In the genomic region with DNA sequence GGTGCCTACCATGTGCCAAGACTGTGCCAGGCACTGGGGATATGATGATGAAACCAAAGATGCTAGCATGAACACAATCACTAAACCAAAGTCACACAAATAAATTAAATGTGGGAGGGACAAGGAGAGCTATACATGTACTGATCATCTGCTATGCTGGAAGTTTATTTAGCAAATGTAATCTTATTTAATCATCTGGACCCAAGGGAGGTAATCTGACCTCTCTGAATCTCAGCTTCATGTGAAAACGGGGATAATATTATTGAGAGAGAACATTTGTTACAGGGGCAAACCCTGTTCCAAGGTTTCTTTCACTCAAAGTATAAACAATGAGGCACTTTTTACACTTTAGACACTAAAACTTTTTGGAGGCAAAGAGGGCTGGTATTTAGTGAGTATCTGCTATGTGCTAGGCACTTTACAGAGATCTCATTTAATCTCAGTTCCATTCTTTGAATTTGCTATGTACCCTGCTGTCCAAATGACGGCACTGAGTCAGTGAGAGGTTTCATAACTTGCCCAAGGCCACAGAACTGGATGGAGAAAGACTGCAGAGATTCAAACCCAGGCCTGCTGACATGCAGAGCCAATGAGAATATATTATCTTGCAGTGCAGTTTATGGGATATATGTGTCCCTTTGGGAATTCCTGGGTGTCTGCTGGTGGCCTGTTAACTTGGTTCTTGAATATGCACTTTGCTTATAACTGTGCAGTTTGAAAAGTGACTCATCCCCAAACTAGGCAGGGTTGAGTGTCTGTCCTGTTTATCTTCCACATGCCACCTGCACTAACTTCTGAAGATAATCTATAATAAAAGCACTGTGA, we compare ENCODE assay signal across 1 cellular context.
A peak's percentile ranks its signal among the peaks of the same experiment; 100 is the strongest.
TF ChIP-seq lines count a peak whose summit lies in the region.

No MANE protein-coding gene starts in this region.

TF ChIP-seq in HepG2, 621 proteins besides CTCF, POLR2A, EP300 and RAD21 (continued from another document and continues in another):
- TF ChIP-seq, protein P1, sequence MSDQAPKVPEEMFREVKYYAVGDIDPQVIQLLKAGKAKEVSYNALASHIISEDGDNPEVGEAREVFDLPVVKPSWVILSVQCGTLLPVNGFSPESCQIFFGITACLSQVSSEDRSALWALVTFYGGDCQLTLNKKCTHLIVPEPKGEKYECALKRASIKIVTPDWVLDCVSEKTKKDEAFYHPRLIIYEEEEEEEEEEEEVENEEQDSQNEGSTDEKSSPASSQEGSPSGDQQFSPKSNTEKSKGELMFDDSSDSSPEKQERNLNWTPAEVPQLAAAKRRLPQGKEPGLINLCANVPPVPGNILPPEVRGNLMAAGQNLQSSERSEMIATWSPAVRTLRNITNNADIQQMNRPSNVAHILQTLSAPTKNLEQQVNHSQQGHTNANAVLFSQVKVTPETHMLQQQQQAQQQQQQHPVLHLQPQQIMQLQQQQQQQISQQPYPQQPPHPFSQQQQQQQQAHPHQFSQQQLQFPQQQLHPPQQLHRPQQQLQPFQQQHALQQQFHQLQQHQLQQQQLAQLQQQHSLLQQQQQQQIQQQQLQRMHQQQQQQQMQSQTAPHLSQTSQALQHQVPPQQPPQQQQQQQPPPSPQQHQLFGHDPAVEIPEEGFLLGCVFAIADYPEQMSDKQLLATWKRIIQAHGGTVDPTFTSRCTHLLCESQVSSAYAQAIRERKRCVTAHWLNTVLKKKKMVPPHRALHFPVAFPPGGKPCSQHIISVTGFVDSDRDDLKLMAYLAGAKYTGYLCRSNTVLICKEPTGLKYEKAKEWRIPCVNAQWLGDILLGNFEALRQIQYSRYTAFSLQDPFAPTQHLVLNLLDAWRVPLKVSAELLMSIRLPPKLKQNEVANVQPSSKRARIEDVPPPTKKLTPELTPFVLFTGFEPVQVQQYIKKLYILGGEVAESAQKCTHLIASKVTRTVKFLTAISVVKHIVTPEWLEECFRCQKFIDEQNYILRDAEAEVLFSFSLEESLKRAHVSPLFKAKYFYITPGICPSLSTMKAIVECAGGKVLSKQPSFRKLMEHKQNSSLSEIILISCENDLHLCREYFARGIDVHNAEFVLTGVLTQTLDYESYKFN (CRISPR knock-in tag; conservative IDR thresholded peaks at IDR 0.05) = peak; percentile 66
- TF ChIP-seq, protein P2, sequence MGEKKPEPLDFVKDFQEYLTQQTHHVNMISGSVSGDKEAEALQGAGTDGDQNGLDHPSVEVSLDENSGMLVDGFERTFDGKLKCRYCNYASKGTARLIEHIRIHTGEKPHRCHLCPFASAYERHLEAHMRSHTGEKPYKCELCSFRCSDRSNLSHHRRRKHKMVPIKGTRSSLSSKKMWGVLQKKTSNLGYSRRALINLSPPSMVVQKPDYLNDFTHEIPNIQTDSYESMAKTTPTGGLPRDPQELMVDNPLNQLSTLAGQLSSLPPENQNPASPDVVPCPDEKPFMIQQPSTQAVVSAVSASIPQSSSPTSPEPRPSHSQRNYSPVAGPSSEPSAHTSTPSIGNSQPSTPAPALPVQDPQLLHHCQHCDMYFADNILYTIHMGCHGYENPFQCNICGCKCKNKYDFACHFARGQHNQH (CRISPR knock-in tag; IDR thresholded peaks at IDR 0.05) = 0 out of 2 replicates have a peak, but pooled peaks have one; percentile 60
- TF ChIP-seq ZNF788 (CRISPR knock-in tag; IDR thresholded peaks at IDR 0.05; ENCODE audit: borderline replicate concordance) (no peak), ZFP36 (IDR thresholded peaks at IDR 0.05; ENCODE audit: borderline replicate concordance, low read depth, low read length, partially characterized antibody) (no peak), ZNF619 (CRISPR knock-in tag; IDR thresholded peaks at IDR 0.05) (no peak), TAF15 (IDR thresholded peaks at IDR 0.05; ENCODE audit: low read depth, low read length, poor library complexity, severe bottlenecking) (no peak), ZSCAN9 (CRISPR knock-in tag; IDR thresholded peaks at IDR 0.05; ENCODE audit: borderline replicate concordance) (0 out of 2 replicates have a peak, but pooled peaks have one; percentile 55), MXD4 (CRISPR knock-in tag; IDR thresholded peaks at IDR 0.05) (no peak), KDM1A (CRISPR knock-in tag; IDR thresholded peaks at IDR 0.05) (peak; percentile 34; the same call in 1 of the 2 replicates), JDP2 (CRISPR knock-in tag; IDR thresholded peaks at IDR 0.05; ENCODE audit: borderline replicate concordance) (no peak), FIP1L1 (IDR thresholded peaks at IDR 0.05; ENCODE audit: borderline replicate concordance, insufficient read depth, low read depth, low read length) (no peak), PHB2 (IDR thresholded peaks at IDR 0.05; ENCODE audit: partially characterized antibody) (no peak), ZNF678 (CRISPR knock-in tag; IDR thresholded peaks at IDR 0.05) (no peak), RCOR2 (CRISPR knock-in tag; IDR thresholded peaks at IDR 0.05) (peak; percentile 35; the same call in 1 of the 2 replicates), TCF12 (IDR thresholded peaks at IDR 0.05) (no peak), TCF12 (CRISPR knock-in tag; IDR thresholded peaks at IDR 0.05) (no peak), ZNF256 (CRISPR knock-in tag; conservative IDR thresholded peaks at IDR 0.05) (no peak), NPAS2 (CRISPR knock-in tag; IDR thresholded peaks at IDR 0.05; ENCODE audit: borderline replicate concordance) (no peak), HOXA3 (CRISPR knock-in tag; IDR thresholded peaks at IDR 0.05) (no peak; the same call in 1 of the 2 replicates), HMG20B (CRISPR knock-in tag; conservative IDR thresholded peaks at IDR 0.05) (no peak; the same call in 1 of the 2 replicates), GABPB1 (CRISPR knock-in tag; IDR thresholded peaks at IDR 0.05) (0 out of 2 replicates have a peak, but pooled peaks have one; percentile 16), BCL6 (CRISPR knock-in tag; IDR thresholded peaks at IDR 0.05) (peak; percentile 46), ZNF205 (CRISPR knock-in tag; IDR thresholded peaks at IDR 0.05) (peak; percentile 97), STAT5B (CRISPR knock-in tag; IDR thresholded peaks at IDR 0.05) (no peak)
- TF ChIP-seq, protein P3, sequence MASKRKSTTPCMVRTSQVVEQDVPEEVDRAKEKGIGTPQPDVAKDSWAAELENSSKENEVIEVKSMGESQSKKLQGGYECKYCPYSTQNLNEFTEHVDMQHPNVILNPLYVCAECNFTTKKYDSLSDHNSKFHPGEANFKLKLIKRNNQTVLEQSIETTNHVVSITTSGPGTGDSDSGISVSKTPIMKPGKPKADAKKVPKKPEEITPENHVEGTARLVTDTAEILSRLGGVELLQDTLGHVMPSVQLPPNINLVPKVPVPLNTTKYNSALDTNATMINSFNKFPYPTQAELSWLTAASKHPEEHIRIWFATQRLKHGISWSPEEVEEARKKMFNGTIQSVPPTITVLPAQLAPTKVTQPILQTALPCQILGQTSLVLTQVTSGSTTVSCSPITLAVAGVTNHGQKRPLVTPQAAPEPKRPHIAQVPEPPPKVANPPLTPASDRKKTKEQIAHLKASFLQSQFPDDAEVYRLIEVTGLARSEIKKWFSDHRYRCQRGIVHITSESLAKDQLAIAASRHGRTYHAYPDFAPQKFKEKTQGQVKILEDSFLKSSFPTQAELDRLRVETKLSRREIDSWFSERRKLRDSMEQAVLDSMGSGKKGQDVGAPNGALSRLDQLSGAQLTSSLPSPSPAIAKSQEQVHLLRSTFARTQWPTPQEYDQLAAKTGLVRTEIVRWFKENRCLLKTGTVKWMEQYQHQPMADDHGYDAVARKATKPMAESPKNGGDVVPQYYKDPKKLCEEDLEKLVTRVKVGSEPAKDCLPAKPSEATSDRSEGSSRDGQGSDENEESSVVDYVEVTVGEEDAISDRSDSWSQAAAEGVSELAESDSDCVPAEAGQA (IDR thresholded peaks at IDR 0.05; ENCODE audit: low read depth) = no peak
- TF ChIP-seq, protein P3 (CRISPR knock-in tag; IDR thresholded peaks at IDR 0.05; ENCODE audit: borderline replicate concordance) = no peak
- TF ChIP-seq, protein P4, sequence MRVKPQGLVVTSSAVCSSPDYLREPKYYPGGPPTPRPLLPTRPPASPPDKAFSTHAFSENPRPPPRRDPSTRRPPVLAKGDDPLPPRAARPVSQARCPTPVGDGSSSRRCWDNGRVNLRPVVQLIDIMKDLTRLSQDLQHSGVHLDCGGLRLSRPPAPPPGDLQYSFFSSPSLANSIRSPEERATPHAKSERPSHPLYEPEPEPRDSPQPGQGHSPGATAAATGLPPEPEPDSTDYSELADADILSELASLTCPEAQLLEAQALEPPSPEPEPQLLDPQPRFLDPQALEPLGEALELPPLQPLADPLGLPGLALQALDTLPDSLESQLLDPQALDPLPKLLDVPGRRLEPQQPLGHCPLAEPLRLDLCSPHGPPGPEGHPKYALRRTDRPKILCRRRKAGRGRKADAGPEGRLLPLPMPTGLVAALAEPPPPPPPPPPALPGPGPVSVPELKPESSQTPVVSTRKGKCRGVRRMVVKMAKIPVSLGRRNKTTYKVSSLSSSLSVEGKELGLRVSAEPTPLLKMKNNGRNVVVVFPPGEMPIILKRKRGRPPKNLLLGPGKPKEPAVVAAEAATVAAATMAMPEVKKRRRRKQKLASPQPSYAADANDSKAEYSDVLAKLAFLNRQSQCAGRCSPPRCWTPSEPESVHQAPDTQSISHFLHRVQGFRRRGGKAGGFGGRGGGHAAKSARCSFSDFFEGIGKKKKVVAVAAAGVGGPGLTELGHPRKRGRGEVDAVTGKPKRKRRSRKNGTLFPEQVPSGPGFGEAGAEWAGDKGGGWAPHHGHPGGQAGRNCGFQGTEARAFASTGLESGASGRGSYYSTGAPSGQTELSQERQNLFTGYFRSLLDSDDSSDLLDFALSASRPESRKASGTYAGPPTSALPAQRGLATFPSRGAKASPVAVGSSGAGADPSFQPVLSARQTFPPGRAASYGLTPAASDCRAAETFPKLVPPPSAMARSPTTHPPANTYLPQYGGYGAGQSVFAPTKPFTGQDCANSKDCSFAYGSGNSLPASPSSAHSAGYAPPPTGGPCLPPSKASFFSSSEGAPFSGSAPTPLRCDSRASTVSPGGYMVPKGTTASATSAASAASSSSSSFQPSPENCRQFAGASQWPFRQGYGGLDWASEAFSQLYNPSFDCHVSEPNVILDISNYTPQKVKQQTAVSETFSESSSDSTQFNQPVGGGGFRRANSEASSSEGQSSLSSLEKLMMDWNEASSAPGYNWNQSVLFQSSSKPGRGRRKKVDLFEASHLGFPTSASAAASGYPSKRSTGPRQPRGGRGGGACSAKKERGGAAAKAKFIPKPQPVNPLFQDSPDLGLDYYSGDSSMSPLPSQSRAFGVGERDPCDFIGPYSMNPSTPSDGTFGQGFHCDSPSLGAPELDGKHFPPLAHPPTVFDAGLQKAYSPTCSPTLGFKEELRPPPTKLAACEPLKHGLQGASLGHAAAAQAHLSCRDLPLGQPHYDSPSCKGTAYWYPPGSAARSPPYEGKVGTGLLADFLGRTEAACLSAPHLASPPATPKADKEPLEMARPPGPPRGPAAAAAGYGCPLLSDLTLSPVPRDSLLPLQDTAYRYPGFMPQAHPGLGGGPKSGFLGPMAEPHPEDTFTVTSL (CRISPR knock-in tag; IDR thresholded peaks at IDR 0.05; ENCODE audit: borderline replicate concordance) = peak; percentile 76; the same call in 1 of the 2 replicates
- TF ChIP-seq, protein P5, sequence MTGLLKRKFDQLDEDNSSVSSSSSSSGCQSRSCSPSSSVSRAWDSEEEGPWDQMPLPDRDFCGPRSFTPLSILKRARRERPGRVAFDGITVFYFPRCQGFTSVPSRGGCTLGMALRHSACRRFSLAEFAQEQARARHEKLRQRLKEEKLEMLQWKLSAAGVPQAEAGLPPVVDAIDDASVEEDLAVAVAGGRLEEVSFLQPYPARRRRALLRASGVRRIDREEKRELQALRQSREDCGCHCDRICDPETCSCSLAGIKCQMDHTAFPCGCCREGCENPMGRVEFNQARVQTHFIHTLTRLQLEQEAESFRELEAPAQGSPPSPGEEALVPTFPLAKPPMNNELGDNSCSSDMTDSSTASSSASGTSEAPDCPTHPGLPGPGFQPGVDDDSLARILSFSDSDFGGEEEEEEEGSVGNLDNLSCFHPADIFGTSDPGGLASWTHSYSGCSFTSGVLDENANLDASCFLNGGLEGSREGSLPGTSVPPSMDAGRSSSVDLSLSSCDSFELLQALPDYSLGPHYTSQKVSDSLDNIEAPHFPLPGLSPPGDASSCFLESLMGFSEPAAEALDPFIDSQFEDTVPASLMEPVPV (CRISPR knock-in tag; IDR thresholded peaks at IDR 0.05) = no peak
- TF ChIP-seq, protein P6, sequence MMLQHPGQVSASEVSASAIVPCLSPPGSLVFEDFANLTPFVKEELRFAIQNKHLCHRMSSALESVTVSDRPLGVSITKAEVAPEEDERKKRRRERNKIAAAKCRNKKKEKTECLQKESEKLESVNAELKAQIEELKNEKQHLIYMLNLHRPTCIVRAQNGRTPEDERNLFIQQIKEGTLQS (CRISPR knock-in tag; IDR thresholded peaks at IDR 0.05) = peak; percentile 79; the same call in 1 of the 2 replicates
- TF ChIP-seq, protein P7, sequence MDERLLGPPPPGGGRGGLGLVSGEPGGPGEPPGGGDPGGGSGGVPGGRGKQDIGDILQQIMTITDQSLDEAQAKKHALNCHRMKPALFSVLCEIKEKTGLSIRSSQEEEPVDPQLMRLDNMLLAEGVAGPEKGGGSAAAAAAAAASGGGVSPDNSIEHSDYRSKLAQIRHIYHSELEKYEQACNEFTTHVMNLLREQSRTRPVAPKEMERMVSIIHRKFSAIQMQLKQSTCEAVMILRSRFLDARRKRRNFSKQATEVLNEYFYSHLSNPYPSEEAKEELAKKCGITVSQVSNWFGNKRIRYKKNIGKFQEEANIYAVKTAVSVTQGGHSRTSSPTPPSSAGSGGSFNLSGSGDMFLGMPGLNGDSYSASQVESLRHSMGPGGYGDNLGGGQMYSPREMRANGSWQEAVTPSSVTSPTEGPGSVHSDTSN (CRISPR knock-in tag; IDR thresholded peaks at IDR 0.05) = no peak
- TF ChIP-seq, protein P8, sequence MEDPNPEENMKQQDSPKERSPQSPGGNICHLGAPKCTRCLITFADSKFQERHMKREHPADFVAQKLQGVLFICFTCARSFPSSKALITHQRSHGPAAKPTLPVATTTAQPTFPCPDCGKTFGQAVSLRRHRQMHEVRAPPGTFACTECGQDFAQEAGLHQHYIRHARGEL (CRISPR knock-in tag; IDR thresholded peaks at IDR 0.05) = no peak
